Comparison of ENCODE assay signal across 1 cellular context in the genomic region with DNA sequence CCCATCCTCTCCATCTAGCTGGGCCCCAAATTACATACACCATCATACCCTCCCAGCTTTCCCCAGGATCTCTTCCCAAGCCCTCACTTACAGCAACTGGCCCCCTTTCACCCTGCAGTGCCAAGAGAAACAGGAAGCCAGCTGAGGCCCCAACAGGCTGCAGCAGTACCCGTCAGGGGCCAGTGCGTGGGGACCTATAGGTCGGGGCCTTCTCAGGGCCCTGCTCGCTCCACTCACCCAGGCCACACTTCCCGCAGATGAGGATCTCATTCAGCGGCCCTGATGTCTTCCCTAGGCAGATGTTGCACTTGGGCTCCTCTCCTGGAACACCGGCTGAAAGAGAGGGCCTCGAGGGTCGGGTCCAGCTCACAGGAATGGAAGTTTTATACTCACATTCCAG.
TF ChIP-seq lines count a peak whose summit lies in the region.

No MANE protein-coding gene starts in this region.

TF ChIP-seq in H1, 55 proteins besides CTCF, POLR2A, EP300 and RAD21:
- TF ChIP-seq SUZ12 (IDR thresholded peaks at IDR 0.05; ENCODE audit: low read length) (no peak), JUN (IDR thresholded peaks at IDR 0.05; ENCODE audit: low read depth, low read length) (no peak), NANOG (IDR thresholded peaks at IDR 0.05; ENCODE audit: insufficient read depth, low read depth, low read length, poor library complexity, severe bottlenecking) (no peak), POU5F1 (IDR thresholded peaks at IDR 0.05; ENCODE audit: low read depth, low read length) (no peak), SIX5 (IDR thresholded peaks at IDR 0.05; ENCODE audit: low read depth, low read length) (no peak), RXRA (IDR thresholded peaks at IDR 0.05; ENCODE audit: insufficient read depth, low read depth, low read length) (no peak), BRCA1 (IDR thresholded peaks at IDR 0.05; ENCODE audit: low read depth, low read length) (no peak), SIN3A (conservative IDR thresholded peaks at IDR 0.05 in 1 of 2, IDR thresholded peaks at IDR 0.05 in 1 of 2; ENCODE audit: low read depth in 1 of 2, low read length in 2 of 2) (no peak), CEBPB (IDR thresholded peaks at IDR 0.05; ENCODE audit: low read depth, low read length) (no peak), KDM1A (IDR thresholded peaks at IDR 0.05; ENCODE audit: borderline replicate concordance, low read length) (no peak), TEAD4 (IDR thresholded peaks at IDR 0.05; ENCODE audit: low read depth, low read length) (no peak), FOSL1 (IDR thresholded peaks at IDR 0.05; ENCODE audit: insufficient read depth, low read depth, low read length) (no peak), SAP30 (IDR thresholded peaks at IDR 0.05; ENCODE audit: insufficient read depth, insufficient replicate concordance, low read length) (no peak), TAF1 (IDR thresholded peaks at IDR 0.05; ENCODE audit: low read depth, low read length) (no peak)
